In the genomic region with DNA sequence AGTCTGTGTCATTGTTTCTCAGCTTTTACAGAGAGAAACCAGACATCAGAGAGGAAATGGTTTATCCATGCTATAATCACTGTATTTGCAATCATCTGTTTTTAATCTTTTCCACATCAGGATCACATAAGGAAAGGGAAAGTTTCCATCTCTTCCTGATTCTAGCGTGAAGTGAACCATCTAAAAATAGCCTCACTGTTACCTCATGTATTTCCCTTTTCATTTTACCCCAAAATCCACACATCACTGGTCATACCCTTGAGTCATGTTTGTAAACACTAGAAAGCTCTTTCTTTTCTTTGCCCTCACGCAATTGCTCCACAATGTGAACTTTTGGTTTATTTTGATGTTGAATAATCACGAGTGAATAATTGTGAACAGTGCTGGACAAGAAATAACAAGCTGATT, we compare ENCODE assay signal across 15 cellular contexts.
A peak's percentile ranks its signal among the peaks of the same experiment; 100 is the strongest.
DNase-seq lines count a peak whose midpoint lies in the region; ATAC-seq lines count a peak whose summit lies in the region.
"Had no signal": no experiment of that assay in that cellular context is flagged by ENCODE, and none has a peak within 500 bp of the region (broad histone marks: within the 10 kb centered on the region; RNA-seq: fewer than 3 reads in every experiment).

No MANE protein-coding gene starts in this region.

- H3K4me1 ChIP-seq in muscle layer of duodenum (ENCODE audit: control insufficient read depth in 1 of 2, insufficient read depth in 2 of 2, low read length in 2 of 2), result peaks cover 0 to 6% of the 10 kb centered on the region in 2 donors
- H3K4me1 ChIP-seq in mesendoderm (ENCODE audit: control insufficient read depth, low read depth, low read length), result no peaks in the 10 kb centered on the region
- H3K4me1 ChIP-seq: right atrium auricular region had no signal

- H2BK15ac ChIP-seq in mesendoderm (replicated peaks; ENCODE audit: low read depth), result no peak overlapping the region

- H2AK5ac ChIP-seq in mesendoderm (ENCODE audit: low read length), result no peak overlapping the region

- no peak overlapping the region for H3K56ac ChIP-seq in mesendoderm (ENCODE audit: low read length)

- no peaks in the 10 kb centered on the region for H3K27me3 ChIP-seq in MG63
- no peaks in the 10 kb centered on the region for H3K27me3 ChIP-seq in muscle layer of duodenum (ENCODE audit: low read depth, low read length)
- H3K27me3 ChIP-seq in mesendoderm (ENCODE audit: insufficient read depth, low read length, poor library complexity), result no peaks in the 10 kb centered on the region
- H3K27me3 ChIP-seq: right atrium auricular region had no signal

- H3K23ac ChIP-seq in mesendoderm (ENCODE audit: low read length), result no peak overlapping the region

- no peak overlapping the region for H3K4me2 ChIP-seq in mesendoderm (ENCODE audit: low read length)
- H3K4me2 ChIP-seq: GM23338 had no signal

- H4K8ac ChIP-seq in mesendoderm (ENCODE audit: low read depth, low read length), result no peak overlapping the region

- DNase-seq in AG08396 (ENCODE audit: low spot score) (peak; percentile 40), MG63 (peak; percentile 12), dedifferentiated amniotic fluid mesenchymal stem cell (ENCODE audit: extremely low spot score) (peak; percentile 99), mesendoderm (no peak), SIG-M5 (lab: John Stamatoyannopoulos, UW) (no peak)
- DNase-seq: activated CD8-positive, alpha-beta memory T cell treated with anti-CD3 and anti-CD28 coated beads, Interleukin-2, amount 50 U/mL, for 4 hours; CD8-positive, alpha-beta memory T cell; NCI-H187 had no signal

- peak overlapping the region; percentile 3; the same call in 1 of the 2 replicates for H3K4me3 ChIP-seq in MG63
- no peak overlapping the region for H3K4me3 ChIP-seq in muscle layer of duodenum (ENCODE audit: low read depth in 1 of 2, low read length in 2 of 2)
- no peak overlapping the region for H3K4me3 ChIP-seq in mesendoderm (ENCODE audit: low read length)
- H3K4me3 ChIP-seq: GM23338, right atrium auricular region had no signal

- H3K36me3 ChIP-seq in MG63 (no peaks in the 10 kb centered on the region; the same call in 1 of the 2 replicates), muscle layer of duodenum (ENCODE audit: control insufficient read depth in 1 of 2, insufficient read depth in 2 of 2, low read length in 2 of 2) (no peaks in the 10 kb centered on the region), mesendoderm (ENCODE audit: control insufficient read depth, insufficient read depth, low read length) (no peaks in the 10 kb centered on the region)
- H3K36me3 ChIP-seq: right atrium auricular region had no signal

- no peak overlapping the region for H3K4ac ChIP-seq in mesendoderm (ENCODE audit: low read depth, low read length)

- no peak overlapping the region for H3K9ac ChIP-seq in mesendoderm (ENCODE audit: low read length)

- H3K18ac ChIP-seq in mesendoderm (ENCODE audit: low read length), result no peak overlapping the region

- H3K79me2 ChIP-seq in mesendoderm (ENCODE audit: control insufficient read depth, insufficient read depth, low read length), result no peaks in the 10 kb centered on the region

- H4K5ac ChIP-seq in mesendoderm (ENCODE audit: low read length), result no peak overlapping the region

- no peak overlapping the region for H2BK120ac ChIP-seq in mesendoderm (ENCODE audit: low read depth, low read length)

- H3K27ac ChIP-seq in muscle layer of duodenum (ENCODE audit: low read length), result peak overlapping the region; percentile 43
- no peak overlapping the region for H3K27ac ChIP-seq in mesendoderm (ENCODE audit: low read depth, low read length)
- H3K27ac ChIP-seq: HL-60, right atrium auricular region had no signal

- no CpG with 5 or more reads among the region's 3 CpGs for WGBS in mesendoderm (ENCODE audit: extremely low coverage, insufficient coverage, low lambda C conversion rate)

- H2BK5ac ChIP-seq in mesendoderm (ENCODE audit: low read length), result no peak overlapping the region

- no peak for ATAC-seq in HG02623 (IDR thresholded peaks at IDR 0.05; ENCODE audit: unreplicated experiment)
- ATAC-seq in HG03460 (IDR thresholded peaks at IDR 0.05; ENCODE audit: unreplicated experiment), result no peak
- ATAC-seq: GM23338, Right ventricle myocardium inferior had no signal

- H3K79me1 ChIP-seq in mesendoderm (ENCODE audit: low read length), result no peaks in the 10 kb centered on the region

- H3K9me3 ChIP-seq in MG63 (0 out of 2 replicates have a peak, but pooled peaks cover 4% of the 10 kb centered on the region), muscle layer of duodenum (ENCODE audit: control insufficient read depth in 1 of 2, low read length in 2 of 2) (no peaks in the 10 kb centered on the region)
- H3K9me3 ChIP-seq: right atrium auricular region had no signal

Comparison
In these comparisons a context has a peak if more than half of its experiments do, and no peak if none do; other contexts are left out.
1. DNase-seq: peak in AG08396 (single experiment), MG63 (single experiment) and dedifferentiated amniotic fluid mesenchymal stem cell (single experiment); none in mesendoderm (single experiment) and SIG-M5 (single experiment).